8 cellular contexts compared by ENCODE assay signal in the genomic region with DNA sequence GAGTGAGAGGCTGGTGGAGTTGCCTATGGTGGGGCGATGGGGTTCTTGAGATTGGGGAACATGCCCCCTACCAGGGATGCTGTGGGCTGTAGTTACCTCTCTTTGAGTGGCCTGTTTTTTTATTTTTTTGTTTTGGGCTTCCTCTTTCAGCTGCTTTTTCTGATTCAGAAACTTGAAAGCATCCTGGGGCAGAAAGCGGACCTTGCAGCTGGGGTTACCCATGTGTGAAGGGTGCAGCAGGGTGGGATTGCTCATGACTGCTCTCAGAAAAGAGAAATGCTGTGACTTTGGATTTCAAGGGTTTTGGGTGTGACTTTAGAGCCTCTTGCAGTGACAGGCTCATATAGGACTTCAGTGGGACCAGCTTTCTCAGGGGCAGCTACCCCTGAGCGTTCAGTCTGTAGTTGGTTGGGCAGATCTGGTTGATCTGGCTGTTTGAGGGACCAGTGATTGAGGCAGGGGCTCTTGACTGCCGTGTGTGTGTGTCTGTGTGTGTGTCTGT. TPM values are rescaled to one million over a fixed set of nuclear protein-coding genes. Genes with fewer than 3 reads are reported as not detected.
DNase-seq lines count a peak whose midpoint lies in the region; ATAC-seq and TF ChIP-seq lines count a peak whose summit lies in the region.

No MANE protein-coding gene starts in this region.

- no peaks in the 10 kb centered on the region for H3K27me3 Mint-ChIP-seq in WTC11 (ENCODE audit: low read depth)

- ATAC-seq in GM18870 (IDR thresholded peaks at IDR 0.05; ENCODE audit: unreplicated experiment) (peak; percentile 47), HG03103 (IDR thresholded peaks at IDR 0.05; ENCODE audit: low read depth, unreplicated experiment) (peak; percentile 42), WTC11 (no peak), aorta (ENCODE audit: low FRiP score) (no peak)

- no peaks in the 10 kb centered on the region for H3K36me3 ChIP-seq in aorta (ENCODE audit: control insufficient read depth in 1 of 2, insufficient read depth in 2 of 2, low read length in 1 of 2)

- POLR2A ChIA-PET in AG04449 (lab: Yijun Ruan, JAX) (interaction anchor here (0.8 to 2.8 kb wide), 4 partner anchors 16 to 87 kb away, joined by 3 to 13 read pairs (median 4); no protein-coding TSS in a partner anchor), WTC11 (lab: Charles Lee) (no interaction called here)

- no peaks in the 10 kb centered on the region for H3K27me3 ChIP-seq in aorta (ENCODE audit: control insufficient read depth in 1 of 2, insufficient read depth in 2 of 2, low read length in 1 of 2)

- H3K36me3 Mint-ChIP-seq in WTC11 = peaks cover 8% of the 10 kb centered on the region

- DNase-seq in AG04449 (ENCODE audit: low read depth, low spot score) (no peak), WTC11 (ENCODE audit: low spot score) (no peak), left kidney (ENCODE audit: low read depth, low spot score) (peak; percentile 17), aorta (peak; percentile 57 to 72), NCI-H446 (lab: John Stamatoyannopoulos, UW) (no peak), EL (no peak)

- intact Hi-C loops in aorta (cut with DNase I) = loop anchor here in 1 of 2 donors (10.0 kb wide), 1 partner anchor 388 kb away; no protein-coding TSS in a partner anchor

- H3K27ac Mint-ChIP-seq in WTC11 = peak overlapping the region; percentile 29; the same call in 1 of the 2 replicates

- H3K9me3 Mint-ChIP-seq in WTC11 = peaks cover 10% of the 10 kb centered on the region

- H3K27ac ChIP-seq in aorta (ENCODE audit: low read depth in 1 of 2, low read length in 2 of 2) = peak overlapping the region in 1 of 2 donors; percentile 70

- WGBS in aorta, 2 donors = 46 to 49% methylated on average over 4 of the region's 4 CpGs

- H3K4me3 ChIP-seq in AG04449 (ENCODE audit: low read depth, low read length) (peak overlapping the region; percentile 70), aorta (ENCODE audit: low read length in 2 of 2) (peak overlapping the region; percentile 1 to 33)

- peaks cover 38% of the 10 kb centered on the region for H3K4me1 Mint-ChIP-seq in WTC11

- peak overlapping the region; percentile 45 for H3K4me3 Mint-ChIP-seq in WTC11

- no peaks in the 10 kb centered on the region for H3K4me1 ChIP-seq in aorta (ENCODE audit: control insufficient read depth in 1 of 2, insufficient read depth in 2 of 2, low read length in 2 of 2)

- CTCF ChIA-PET in AG04449 (lab: Yijun Ruan, JAX) (interaction anchor here (0.8 to 6.4 kb wide), 8 partner anchors 10 to 85 kb away, joined by 3 to 52 read pairs (median 4); no protein-coding TSS in a partner anchor), WTC11 (lab: Charles Lee) (interaction anchor here (0.5 to 7.1 kb wide), 5 partner anchors 50 to 559 kb away, joined by 3 to 34 read pairs (median 13); no protein-coding TSS in a partner anchor)

- TF ChIP-seq CTCF in AG04449 (IDR thresholded peaks at IDR 0.05; ENCODE audit: insufficient read depth, low read length, missing control alignments) = no peak
- TF ChIP-seq CTCF in WTC11 (IDR thresholded peaks at IDR 0.05) = no peak

- H3K9me3 ChIP-seq in aorta (ENCODE audit: control insufficient read depth, low read length) = no peaks in the 10 kb centered on the region

TF ChIP-seq in WTC11, 78 proteins besides CTCF, POLR2A, EP300 and RAD21:
- TF ChIP-seq ELF4 (CRISPR knock-in tag; IDR thresholded peaks at IDR 0.05; ENCODE audit: low read depth) (no peak), NR2C2 (CRISPR knock-in tag; IDR thresholded peaks at IDR 0.05) (no peak), GTF2I (CRISPR knock-in tag; conservative IDR thresholded peaks at IDR 0.05) (no peak), CREM (CRISPR knock-in tag; IDR thresholded peaks at IDR 0.05) (no peak), ZNF219 (CRISPR knock-in tag; IDR thresholded peaks at IDR 0.05; ENCODE audit: borderline replicate concordance) (no peak)
- TF ChIP-seq, protein P1, sequence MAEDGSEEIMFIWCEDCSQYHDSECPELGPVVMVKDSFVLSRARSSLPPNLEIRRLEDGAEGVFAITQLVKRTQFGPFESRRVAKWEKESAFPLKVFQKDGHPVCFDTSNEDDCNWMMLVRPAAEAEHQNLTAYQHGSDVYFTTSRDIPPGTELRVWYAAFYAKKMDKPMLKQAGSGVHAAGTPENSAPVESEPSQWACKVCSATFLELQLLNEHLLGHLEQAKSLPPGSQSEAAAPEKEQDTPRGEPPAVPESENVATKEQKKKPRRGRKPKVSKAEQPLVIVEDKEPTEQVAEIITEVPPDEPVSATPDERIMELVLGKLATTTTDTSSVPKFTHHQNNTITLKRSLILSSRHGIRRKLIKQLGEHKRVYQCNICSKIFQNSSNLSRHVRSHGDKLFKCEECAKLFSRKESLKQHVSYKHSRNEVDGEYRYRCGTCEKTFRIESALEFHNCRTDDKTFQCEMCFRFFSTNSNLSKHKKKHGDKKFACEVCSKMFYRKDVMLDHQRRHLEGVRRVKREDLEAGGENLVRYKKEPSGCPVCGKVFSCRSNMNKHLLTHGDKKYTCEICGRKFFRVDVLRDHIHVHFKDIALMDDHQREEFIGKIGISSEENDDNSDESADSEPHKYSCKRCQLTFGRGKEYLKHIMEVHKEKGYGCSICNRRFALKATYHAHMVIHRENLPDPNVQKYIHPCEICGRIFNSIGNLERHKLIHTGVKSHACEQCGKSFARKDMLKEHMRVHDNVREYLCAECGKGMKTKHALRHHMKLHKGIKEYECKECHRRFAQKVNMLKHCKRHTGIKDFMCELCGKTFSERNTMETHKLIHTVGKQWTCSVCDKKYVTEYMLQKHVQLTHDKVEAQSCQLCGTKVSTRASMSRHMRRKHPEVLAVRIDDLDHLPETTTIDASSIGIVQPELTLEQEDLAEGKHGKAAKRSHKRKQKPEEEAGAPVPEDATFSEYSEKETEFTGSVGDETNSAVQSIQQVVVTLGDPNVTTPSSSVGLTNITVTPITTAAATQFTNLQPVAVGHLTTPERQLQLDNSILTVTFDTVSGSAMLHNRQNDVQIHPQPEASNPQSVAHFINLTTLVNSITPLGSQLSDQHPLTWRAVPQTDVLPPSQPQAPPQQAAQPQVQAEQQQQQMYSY (CRISPR knock-in tag; IDR thresholded peaks at IDR 0.05) = no peak
- TF ChIP-seq, protein P2, sequence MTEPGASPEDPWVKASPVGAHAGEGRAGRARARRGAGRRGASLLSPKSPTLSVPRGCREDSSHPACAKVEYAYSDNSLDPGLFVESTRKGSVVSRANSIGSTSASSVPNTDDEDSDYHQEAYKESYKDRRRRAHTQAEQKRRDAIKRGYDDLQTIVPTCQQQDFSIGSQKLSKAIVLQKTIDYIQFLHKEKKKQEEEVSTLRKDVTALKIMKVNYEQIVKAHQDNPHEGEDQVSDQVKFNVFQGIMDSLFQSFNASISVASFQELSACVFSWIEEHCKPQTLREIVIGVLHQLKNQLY (CRISPR knock-in tag; IDR thresholded peaks at IDR 0.05) = no peak
- TF ChIP-seq, protein P3, sequence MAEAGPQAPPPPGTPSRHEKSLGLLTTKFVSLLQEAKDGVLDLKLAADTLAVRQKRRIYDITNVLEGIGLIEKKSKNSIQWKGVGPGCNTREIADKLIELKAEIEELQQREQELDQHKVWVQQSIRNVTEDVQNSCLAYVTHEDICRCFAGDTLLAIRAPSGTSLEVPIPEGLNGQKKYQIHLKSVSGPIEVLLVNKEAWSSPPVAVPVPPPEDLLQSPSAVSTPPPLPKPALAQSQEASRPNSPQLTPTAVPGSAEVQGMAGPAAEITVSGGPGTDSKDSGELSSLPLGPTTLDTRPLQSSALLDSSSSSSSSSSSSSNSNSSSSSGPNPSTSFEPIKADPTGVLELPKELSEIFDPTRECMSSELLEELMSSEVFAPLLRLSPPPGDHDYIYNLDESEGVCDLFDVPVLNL (CRISPR knock-in tag; IDR thresholded peaks at IDR 0.05; ENCODE audit: borderline replicate concordance, low read depth) = no peak
- TF ChIP-seq, protein P4, sequence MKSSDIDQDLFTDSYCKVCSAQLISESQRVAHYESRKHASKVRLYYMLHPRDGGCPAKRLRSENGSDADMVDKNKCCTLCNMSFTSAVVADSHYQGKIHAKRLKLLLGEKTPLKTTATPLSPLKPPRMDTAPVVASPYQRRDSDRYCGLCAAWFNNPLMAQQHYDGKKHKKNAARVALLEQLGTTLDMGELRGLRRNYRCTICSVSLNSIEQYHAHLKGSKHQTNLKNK (CRISPR knock-in tag; IDR thresholded peaks at IDR 0.05) = no peak
TF ChIP-seq in WTC11: peak in this region for 0.

RNA-seq across cellular contexts. Expression of a gene that starts 1.8 kb away (rescaled TPM):
- total RNA-seq in WTC11 (2021) (35.6 to 41.7 TPM (median 36.5 TPM) in 3 replicates), aorta (10 to 100 TPM; 33.6 to 50.5 TPM)
- polyA plus RNA-seq in aorta = 1 to 10 TPM; 4.4 to 7.7 TPM

Comparison
In these comparisons a context has a peak if more than half of its experiments do, and no peak if none do; other contexts are left out.
1. DNase-seq: peak in left kidney (single experiment) and aorta (2 of 2); none in AG04449 (single experiment), WTC11 (single experiment), NCI-H446 (0 of 2) and EL (single experiment).
2. ATAC-seq: peak in GM18870 (single experiment) and HG03103 (single experiment); none in WTC11 (single experiment) and aorta (single experiment).